ENCODE assay signal across 1 cellular context in genomic region chr1:192724670-192725069, GRCh38.
TF ChIP-seq lines count a peak whose summit lies in the region.

No MANE protein-coding gene starts in this region.

TF ChIP-seq in H1, 55 proteins besides CTCF, POLR2A, EP300 and RAD21 (continued from another document):
- no peak for TF ChIP-seq ATF2 (IDR thresholded peaks at IDR 0.05; ENCODE audit: low read length)
- no peak for TF ChIP-seq SIN3A (conservative IDR thresholded peaks at IDR 0.05 in 1 of 2, IDR thresholded peaks at IDR 0.05 in 1 of 2; ENCODE audit: low read depth in 1 of 2, low read length in 2 of 2)
- TF ChIP-seq YY1 (IDR thresholded peaks at IDR 0.05; ENCODE audit: low read depth, low read length): no peak
- TF ChIP-seq RNF2 (IDR thresholded peaks at IDR 0.05; ENCODE audit: borderline replicate concordance, low read depth, low read length, missing control alignments, poor library complexity, severe bottlenecking): no peak
- no peak for TF ChIP-seq BRCA1 (IDR thresholded peaks at IDR 0.05; ENCODE audit: low read depth, low read length)
- no peak for TF ChIP-seq ZNF274 (IDR thresholded peaks at IDR 0.05; ENCODE audit: borderline replicate concordance, extremely low read depth, low read length)
- TF ChIP-seq EGR1 (IDR thresholded peaks at IDR 0.05; ENCODE audit: borderline replicate concordance, low read depth, low read length): no peak
- TF ChIP-seq HDAC2 (IDR thresholded peaks at IDR 0.05; ENCODE audit: borderline replicate concordance in 1 of 2, low read depth in 2 of 2, low read length in 2 of 2): no peak
- TF ChIP-seq EZH2 (IDR thresholded peaks at IDR 0.05; ENCODE audit: low read depth, low read length, severe bottlenecking): no peak
- no peak for TF ChIP-seq KDM1A (IDR thresholded peaks at IDR 0.05; ENCODE audit: borderline replicate concordance, low read length)
- TF ChIP-seq SIX5 (IDR thresholded peaks at IDR 0.05; ENCODE audit: low read depth, low read length): no peak
- TF ChIP-seq SP2 (IDR thresholded peaks at IDR 0.05; ENCODE audit: low read length): no peak
- no peak for TF ChIP-seq CBX8 (IDR thresholded peaks at IDR 0.05; ENCODE audit: borderline replicate concordance, low read depth, low read length)
- no peak for TF ChIP-seq JUN (IDR thresholded peaks at IDR 0.05; ENCODE audit: low read depth, low read length)
- TF ChIP-seq POLR2AphosphoS5 (IDR thresholded peaks at IDR 0.05; ENCODE audit: low read depth, low read length): no peak
- no peak for TF ChIP-seq HDAC6 (IDR thresholded peaks at IDR 0.05; ENCODE audit: low read depth, low read length)
- TF ChIP-seq PHF8 (conservative IDR thresholded peaks at IDR 0.05; ENCODE audit: low read depth, low read length): no peak
- TF ChIP-seq JUND (IDR thresholded peaks at IDR 0.05; ENCODE audit: low read length): no peak
- TF ChIP-seq E2F6 (IDR thresholded peaks at IDR 0.05): no peak
TF ChIP-seq in H1: peak in this region for 0.
